ENCODE assay signal across 1 cellular context in the genomic region with DNA sequence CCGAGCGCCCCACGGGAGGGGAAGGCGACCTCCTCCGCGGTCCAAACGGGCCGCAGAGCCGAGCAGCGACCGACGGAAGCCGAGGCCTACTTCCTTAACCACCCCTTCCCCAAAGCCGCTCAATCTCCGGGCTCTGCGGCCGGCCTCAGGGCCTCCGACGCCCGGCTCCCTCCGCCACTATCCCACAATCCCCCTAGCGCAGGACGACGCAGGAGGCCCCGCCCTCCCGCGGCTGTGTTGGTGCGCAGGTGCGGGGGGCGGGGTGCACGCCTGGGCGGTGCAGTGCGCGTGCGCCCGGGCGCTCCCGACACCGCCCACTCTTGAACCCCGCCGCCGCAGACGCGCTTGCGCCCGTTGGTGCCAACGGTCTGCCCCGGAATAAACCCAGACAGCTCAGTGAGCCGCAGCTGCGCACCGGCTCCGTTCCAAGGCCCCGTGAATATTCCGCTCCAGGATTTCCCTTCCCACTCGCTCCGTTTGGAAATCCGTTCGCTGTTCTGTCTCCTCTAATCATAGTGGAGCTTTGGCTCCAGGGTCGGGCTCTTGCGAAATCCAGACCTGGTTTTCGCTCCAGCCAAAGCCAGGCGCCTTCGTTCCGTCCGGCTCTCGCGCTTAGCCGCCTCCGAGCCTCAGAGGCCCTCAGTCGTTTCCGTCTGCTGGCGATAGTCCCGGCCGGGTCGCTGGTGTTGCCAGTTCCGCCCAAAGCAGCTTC.
TF ChIP-seq lines count a peak whose summit lies in the region.

A gene with protein sequence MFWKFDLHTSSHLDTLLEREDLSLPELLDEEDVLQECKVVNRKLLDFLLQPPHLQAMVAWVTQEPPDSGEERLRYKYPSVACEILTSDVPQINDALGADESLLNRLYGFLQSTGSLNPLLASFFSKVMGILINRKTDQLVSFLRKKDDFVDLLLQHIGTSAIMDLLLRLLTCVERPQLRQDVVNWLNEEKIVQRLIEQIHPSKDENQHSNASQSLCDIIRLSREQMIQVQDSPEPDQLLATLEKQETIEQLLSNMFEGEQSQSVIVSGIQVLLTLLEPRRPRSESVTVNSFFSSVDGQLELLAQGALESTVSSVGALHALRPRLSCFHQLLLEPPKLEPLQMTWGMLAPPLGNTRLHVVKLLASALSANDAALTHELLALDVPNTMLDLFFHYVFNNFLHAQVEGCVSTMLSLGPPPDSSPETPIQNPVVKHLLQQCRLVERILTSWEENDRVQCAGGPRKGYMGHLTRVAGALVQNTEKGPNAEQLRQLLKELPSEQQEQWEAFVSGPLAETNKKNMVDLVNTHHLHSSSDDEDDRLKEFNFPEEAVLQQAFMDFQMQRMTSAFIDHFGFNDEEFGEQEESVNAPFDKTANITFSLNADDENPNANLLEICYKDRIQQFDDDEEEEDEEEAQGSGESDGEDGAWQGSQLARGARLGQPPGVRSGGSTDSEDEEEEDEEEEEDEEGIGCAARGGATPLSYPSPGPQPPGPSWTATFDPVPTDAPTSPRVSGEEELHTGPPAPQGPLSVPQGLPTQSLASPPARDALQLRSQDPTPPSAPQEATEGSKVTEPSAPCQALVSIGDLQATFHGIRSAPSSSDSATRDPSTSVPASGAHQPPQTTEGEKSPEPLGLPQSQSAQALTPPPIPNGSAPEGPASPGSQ (minus strand): TSS at position 190 of the 712 bp plus-strand sequence. CDS start 11,914 bp downstream, outside the sequence.

TF ChIP-seq in HEK293, 187 proteins besides CTCF, POLR2A, EP300 and RAD21 (continued from another document):
- TF ChIP-seq, protein P1, sequence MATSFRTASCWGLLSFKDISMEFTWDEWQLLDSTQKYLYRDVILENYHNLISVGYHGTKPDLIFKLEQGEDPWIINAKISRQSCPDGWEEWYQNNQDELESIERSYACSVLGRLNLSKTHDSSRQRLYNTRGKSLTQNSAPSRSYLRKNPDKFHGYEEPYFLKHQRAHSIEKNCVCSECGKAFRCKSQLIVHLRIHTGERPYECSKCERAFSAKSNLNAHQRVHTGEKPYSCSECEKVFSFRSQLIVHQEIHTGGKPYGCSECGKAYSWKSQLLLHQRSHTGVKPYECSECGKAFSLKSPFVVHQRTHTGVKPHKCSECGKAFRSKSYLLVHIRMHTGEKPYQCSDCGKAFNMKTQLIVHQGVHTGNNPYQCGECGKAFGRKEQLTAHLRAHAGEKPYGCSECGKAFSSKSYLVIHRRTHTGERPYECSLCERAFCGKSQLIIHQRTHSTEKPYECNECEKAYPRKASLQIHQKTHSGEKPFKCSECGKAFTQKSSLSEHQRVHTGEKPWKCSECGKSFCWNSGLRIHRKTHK (tag by site-specific recombination; IDR thresholded peaks at IDR 0.05) = no peak
- TF ChIP-seq HOXD13 (CRISPR knock-in tag; IDR thresholded peaks at IDR 0.05; ENCODE audit: borderline replicate concordance) (peak; percentile 80; the same call in 1 of the 2 replicates), ZNF416 (tag by site-specific recombination; IDR thresholded peaks at IDR 0.05) (no peak), ZNF433 (tag by site-specific recombination; IDR thresholded peaks at IDR 0.05; ENCODE audit: low read depth) (no peak), ZFP69B (tag by site-specific recombination; IDR thresholded peaks at IDR 0.05) (peak; percentile 82), ZNF37A (tag by site-specific recombination; IDR thresholded peaks at IDR 0.05) (peak; percentile 66; the same call in 1 of the 2 replicates), ZNF658 (tag by site-specific recombination; IDR thresholded peaks at IDR 0.05) (no peak), BCL11A (tag by site-specific recombination; IDR thresholded peaks at IDR 0.05; ENCODE audit: low read depth) (0 out of 2 replicates have a peak, but pooled peaks have one; percentile 49), ZNF555 (tag by site-specific recombination; conservative IDR thresholded peaks at IDR 0.05) (no peak), MEIS1 (CRISPR knock-in tag; IDR thresholded peaks at IDR 0.05; ENCODE audit: borderline replicate concordance) (no peak), ZNF23 (tag by site-specific recombination; IDR thresholded peaks at IDR 0.05; ENCODE audit: borderline replicate concordance) (no peak), ZNF776 (tag by site-specific recombination; IDR thresholded peaks at IDR 0.05; ENCODE audit: borderline replicate concordance) (no peak), KLF9 (tag by site-specific recombination; IDR thresholded peaks at IDR 0.05; ENCODE audit: low read depth) (peak; percentile 94), ZNF2 (tag by site-specific recombination; IDR thresholded peaks at IDR 0.05) (peak; percentile 74; the same call in 1 of the 2 replicates), ZBTB21 (tag by site-specific recombination; IDR thresholded peaks at IDR 0.05) (peak; percentile 71), ZNF169 (tag by site-specific recombination; IDR thresholded peaks at IDR 0.05) (no peak), ZNF354C (tag by site-specific recombination; IDR thresholded peaks at IDR 0.05; ENCODE audit: borderline replicate concordance, low read depth) (no peak), KLF1 (tag by site-specific recombination; IDR thresholded peaks at IDR 0.05) (peak; percentile 62), ZNF157 (tag by site-specific recombination; IDR thresholded peaks at IDR 0.05) (no peak), ZNF221 (tag by site-specific recombination; IDR thresholded peaks at IDR 0.05; ENCODE audit: borderline replicate concordance) (peak; percentile 78; the same call in 1 of the 2 replicates), ZNF629 (tag by site-specific recombination; IDR thresholded peaks at IDR 0.05) (peak; percentile 91), ZNF521 (tag by site-specific recombination; IDR thresholded peaks at IDR 0.05) (no peak), ZNF175 (tag by site-specific recombination; IDR thresholded peaks at IDR 0.05) (no peak), ZNF501 (tag by site-specific recombination; IDR thresholded peaks at IDR 0.05) (peak; percentile 90), ZNF10 (tag by site-specific recombination; IDR thresholded peaks at IDR 0.05) (0 out of 2 replicates have a peak, but pooled peaks have one; percentile 39)
- TF ChIP-seq, protein P2, sequence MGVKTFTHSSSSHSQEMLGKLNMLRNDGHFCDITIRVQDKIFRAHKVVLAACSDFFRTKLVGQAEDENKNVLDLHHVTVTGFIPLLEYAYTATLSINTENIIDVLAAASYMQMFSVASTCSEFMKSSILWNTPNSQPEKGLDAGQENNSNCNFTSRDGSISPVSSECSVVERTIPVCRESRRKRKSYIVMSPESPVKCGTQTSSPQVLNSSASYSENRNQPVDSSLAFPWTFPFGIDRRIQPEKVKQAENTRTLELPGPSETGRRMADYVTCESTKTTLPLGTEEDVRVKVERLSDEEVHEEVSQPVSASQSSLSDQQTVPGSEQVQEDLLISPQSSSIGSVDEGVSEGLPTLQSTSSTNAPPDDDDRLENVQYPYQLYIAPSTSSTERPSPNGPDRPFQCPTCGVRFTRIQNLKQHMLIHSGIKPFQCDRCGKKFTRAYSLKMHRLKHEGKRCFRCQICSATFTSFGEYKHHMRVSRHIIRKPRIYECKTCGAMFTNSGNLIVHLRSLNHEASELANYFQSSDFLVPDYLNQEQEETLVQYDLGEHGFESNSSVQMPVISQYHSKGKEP (tag by site-specific recombination; IDR thresholded peaks at IDR 0.05) = peak; percentile 93
- TF ChIP-seq, protein P3, sequence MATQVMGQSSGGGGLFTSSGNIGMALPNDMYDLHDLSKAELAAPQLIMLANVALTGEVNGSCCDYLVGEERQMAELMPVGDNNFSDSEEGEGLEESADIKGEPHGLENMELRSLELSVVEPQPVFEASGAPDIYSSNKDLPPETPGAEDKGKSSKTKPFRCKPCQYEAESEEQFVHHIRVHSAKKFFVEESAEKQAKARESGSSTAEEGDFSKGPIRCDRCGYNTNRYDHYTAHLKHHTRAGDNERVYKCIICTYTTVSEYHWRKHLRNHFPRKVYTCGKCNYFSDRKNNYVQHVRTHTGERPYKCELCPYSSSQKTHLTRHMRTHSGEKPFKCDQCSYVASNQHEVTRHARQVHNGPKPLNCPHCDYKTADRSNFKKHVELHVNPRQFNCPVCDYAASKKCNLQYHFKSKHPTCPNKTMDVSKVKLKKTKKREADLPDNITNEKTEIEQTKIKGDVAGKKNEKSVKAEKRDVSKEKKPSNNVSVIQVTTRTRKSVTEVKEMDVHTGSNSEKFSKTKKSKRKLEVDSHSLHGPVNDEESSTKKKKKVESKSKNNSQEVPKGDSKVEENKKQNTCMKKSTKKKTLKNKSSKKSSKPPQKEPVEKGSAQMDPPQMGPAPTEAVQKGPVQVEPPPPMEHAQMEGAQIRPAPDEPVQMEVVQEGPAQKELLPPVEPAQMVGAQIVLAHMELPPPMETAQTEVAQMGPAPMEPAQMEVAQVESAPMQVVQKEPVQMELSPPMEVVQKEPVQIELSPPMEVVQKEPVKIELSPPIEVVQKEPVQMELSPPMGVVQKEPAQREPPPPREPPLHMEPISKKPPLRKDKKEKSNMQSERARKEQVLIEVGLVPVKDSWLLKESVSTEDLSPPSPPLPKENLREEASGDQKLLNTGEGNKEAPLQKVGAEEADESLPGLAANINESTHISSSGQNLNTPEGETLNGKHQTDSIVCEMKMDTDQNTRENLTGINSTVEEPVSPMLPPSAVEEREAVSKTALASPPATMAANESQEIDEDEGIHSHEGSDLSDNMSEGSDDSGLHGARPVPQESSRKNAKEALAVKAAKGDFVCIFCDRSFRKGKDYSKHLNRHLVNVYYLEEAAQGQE (tag by site-specific recombination; IDR thresholded peaks at IDR 0.05) = 0 out of 2 replicates have a peak, but pooled peaks have one; percentile 21
- TF ChIP-seq, protein P4, sequence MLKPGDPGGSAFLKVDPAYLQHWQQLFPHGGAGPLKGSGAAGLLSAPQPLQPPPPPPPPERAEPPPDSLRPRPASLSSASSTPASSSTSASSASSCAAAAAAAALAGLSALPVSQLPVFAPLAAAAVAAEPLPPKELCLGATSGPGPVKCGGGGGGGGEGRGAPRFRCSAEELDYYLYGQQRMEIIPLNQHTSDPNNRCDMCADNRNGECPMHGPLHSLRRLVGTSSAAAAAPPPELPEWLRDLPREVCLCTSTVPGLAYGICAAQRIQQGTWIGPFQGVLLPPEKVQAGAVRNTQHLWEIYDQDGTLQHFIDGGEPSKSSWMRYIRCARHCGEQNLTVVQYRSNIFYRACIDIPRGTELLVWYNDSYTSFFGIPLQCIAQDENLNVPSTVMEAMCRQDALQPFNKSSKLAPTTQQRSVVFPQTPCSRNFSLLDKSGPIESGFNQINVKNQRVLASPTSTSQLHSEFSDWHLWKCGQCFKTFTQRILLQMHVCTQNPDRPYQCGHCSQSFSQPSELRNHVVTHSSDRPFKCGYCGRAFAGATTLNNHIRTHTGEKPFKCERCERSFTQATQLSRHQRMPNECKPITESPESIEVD (tag by site-specific recombination; IDR thresholded peaks at IDR 0.05) = no peak
- TF ChIP-seq, protein P5, sequence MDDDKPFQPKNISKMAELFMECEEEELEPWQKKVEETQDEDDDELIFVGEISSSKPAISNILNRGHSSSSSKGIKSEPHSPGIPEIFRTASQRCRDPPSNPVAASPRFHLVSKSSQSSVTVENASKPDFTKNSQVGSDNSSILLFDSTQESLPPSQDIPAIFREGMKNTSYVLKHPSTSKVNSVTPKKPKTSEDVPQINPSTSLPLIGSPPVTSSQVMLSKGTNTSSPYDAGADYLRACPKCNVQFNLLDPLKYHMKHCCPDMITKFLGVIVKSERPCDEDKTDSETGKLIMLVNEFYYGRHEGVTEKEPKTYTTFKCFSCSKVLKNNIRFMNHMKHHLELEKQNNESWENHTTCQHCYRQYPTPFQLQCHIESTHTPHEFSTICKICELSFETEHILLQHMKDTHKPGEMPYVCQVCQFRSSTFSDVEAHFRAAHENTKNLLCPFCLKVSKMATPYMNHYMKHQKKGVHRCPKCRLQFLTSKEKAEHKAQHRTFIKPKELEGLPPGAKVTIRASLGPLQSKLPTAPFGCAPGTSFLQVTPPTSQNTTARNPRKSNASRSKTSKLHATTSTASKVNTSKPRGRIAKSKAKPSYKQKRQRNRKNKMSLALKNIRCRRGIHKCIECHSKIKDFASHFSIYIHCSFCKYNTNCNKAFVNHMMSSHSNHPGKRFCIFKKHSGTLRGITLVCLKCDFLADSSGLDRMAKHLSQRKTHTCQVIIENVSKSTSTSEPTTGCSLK (tag by site-specific recombination; IDR thresholded peaks at IDR 0.05) = no peak
- TF ChIP-seq, protein P6, sequence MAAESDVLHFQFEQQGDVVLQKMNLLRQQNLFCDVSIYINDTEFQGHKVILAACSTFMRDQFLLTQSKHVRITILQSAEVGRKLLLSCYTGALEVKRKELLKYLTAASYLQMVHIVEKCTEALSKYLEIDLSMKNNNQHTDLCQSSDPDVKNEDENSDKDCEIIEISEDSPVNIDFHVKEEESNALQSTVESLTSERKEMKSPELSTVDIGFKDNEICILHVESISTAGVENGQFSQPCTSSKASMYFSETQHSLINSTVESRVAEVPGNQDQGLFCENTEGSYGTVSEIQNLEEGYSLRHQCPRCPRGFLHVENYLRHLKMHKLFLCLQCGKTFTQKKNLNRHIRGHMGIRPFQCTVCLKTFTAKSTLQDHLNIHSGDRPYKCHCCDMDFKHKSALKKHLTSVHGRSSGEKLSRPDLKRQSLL (tag by site-specific recombination; IDR thresholded peaks at IDR 0.05) = peak; percentile 91
- TF ChIP-seq, protein P7, sequence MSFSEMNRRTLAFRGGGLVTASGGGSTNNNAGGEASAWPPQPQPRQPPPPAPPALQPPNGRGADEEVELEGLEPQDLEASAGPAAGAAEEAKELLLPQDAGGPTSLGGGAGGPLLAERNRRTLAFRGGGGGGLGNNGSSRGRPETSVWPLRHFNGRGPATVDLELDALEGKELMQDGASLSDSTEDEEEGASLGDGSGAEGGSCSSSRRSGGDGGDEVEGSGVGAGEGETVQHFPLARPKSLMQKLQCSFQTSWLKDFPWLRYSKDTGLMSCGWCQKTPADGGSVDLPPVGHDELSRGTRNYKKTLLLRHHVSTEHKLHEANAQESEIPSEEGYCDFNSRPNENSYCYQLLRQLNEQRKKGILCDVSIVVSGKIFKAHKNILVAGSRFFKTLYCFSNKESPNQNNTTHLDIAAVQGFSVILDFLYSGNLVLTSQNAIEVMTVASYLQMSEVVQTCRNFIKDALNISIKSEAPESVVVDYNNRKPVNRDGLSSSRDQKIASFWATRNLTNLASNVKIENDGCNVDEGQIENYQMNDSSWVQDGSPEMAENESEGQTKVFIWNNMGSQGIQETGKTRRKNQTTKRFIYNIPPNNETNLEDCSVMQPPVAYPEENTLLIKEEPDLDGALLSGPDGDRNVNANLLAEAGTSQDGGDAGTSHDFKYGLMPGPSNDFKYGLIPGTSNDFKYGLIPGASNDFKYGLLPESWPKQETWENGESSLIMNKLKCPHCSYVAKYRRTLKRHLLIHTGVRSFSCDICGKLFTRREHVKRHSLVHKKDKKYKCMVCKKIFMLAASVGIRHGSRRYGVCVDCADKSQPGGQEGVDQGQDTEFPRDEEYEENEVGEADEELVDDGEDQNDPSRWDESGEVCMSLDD (tag by site-specific recombination; IDR thresholded peaks at IDR 0.05) = peak; percentile 82
